In the genomic region with DNA sequence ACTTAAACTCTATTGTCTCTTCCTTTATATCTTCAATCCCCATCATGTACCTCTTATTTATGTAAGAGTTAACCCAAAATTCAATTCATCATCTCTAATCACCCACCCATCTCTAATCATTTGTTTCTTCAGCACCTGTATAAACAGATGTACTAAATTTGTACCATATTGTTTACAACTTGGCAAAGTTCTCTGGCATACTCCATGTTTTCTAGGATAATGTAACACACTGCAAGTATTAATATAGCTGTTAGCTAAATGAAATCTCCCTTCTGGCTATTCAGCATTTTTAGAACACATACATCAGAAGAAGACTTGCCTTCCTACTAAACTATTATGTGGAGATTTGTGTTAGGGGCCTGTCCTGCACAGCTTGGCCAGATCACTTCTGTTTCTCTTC, we compare ENCODE assay signal across 1 cellular context.
TF ChIP-seq lines count a peak whose summit lies in the region.

No MANE protein-coding gene starts in this region.

TF ChIP-seq in SK-N-SH, 30 proteins besides CTCF, POLR2A, EP300 and RAD21:
- no peak for TF ChIP-seq TAF1 (IDR thresholded peaks at IDR 0.05; ENCODE audit: borderline replicate concordance, low read depth, low read length)
- TF ChIP-seq RCOR1 (IDR thresholded peaks at IDR 0.05; ENCODE audit: low read length) = no peak
- TF ChIP-seq EZH2phosphoT487 (IDR thresholded peaks at IDR 0.05; ENCODE audit: borderline replicate concordance, low read depth) = no peak
- no peak for TF ChIP-seq JUND (IDR thresholded peaks at IDR 0.05)
- TF ChIP-seq NFIC (IDR thresholded peaks at IDR 0.05; ENCODE audit: borderline replicate concordance) = no peak
- TF ChIP-seq, protein P1, sequence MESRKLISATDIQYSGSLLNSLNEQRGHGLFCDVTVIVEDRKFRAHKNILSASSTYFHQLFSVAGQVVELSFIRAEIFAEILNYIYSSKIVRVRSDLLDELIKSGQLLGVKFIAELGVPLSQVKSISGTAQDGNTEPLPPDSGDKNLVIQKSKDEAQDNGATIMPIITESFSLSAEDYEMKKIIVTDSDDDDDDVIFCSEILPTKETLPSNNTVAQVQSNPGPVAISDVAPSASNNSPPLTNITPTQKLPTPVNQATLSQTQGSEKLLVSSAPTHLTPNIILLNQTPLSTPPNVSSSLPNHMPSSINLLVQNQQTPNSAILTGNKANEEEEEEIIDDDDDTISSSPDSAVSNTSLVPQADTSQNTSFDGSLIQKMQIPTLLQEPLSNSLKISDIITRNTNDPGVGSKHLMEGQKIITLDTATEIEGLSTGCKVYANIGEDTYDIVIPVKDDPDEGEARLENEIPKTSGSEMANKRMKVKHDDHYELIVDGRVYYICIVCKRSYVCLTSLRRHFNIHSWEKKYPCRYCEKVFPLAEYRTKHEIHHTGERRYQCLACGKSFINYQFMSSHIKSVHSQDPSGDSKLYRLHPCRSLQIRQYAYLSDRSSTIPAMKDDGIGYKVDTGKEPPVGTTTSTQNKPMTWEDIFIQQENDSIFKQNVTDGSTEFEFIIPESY (IDR thresholded peaks at IDR 0.05; ENCODE audit: borderline replicate concordance, low read depth) = no peak
- no peak for TF ChIP-seq FOXM1 (IDR thresholded peaks at IDR 0.05; ENCODE audit: low read depth)
- TF ChIP-seq, protein P2, sequence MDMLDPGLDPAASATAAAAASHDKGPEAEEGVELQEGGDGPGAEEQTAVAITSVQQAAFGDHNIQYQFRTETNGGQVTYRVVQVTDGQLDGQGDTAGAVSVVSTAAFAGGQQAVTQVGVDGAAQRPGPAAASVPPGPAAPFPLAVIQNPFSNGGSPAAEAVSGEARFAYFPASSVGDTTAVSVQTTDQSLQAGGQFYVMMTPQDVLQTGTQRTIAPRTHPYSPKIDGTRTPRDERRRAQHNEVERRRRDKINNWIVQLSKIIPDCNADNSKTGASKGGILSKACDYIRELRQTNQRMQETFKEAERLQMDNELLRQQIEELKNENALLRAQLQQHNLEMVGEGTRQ (IDR thresholded peaks at IDR 0.05; ENCODE audit: borderline replicate concordance, low read depth, low read length) = no peak
- no peak for TF ChIP-seq MXI1 (IDR thresholded peaks at IDR 0.05; ENCODE audit: low read depth, low read length)
- no peak for TF ChIP-seq ELF1 (IDR thresholded peaks at IDR 0.05)
- TF ChIP-seq SIN3A (IDR thresholded peaks at IDR 0.05; ENCODE audit: borderline replicate concordance, low read depth, low read length) = no peak
